ENCODE assay signal across 7 cellular contexts in the genomic region with DNA sequence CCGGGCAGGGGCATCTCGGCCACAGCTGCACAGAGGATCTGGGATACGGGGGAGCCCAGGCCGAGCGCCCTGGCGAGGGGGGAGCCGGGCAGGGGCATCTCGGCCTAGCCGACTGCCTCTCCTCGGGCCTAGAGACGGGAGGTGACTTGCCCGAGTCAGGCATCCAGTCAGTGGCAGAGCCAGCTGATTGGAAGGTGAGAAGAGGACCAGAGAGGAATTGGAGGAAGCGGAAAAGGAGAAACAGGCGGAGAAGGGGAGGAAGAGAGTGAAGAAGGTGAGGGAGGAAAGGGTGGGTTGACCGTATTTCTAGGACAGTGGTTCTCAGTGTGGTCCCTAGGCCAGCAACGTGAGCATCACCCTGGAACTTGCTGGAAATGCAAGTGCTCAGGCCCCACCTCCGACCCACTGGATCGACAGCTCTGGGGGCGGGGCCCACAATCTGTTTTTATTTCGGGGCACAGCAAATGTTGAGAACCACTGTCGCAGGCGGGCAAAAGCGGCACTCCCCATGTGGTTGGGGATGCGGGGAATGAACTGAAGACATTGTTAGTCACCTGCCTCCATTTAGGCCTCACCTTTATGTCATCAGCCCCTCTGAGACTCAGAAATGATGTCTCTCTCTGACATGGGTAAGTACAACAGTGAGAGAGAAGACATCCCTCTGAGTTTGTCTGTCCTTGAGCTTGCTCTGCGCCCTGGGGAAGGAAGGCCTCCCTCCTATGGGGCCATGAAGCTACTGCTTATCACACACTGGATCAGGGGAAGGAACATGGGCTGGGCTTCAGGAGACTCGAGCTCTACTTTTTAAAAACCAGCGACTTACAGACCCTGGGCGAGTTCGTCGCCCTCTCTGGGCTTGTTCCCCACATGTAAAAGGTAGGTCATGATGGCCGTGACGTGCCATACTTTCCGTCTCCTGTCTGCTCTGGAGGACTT. TPM values are rescaled to one million over a fixed set of nuclear protein-coding genes. Genes with fewer than 3 reads are reported as not detected.
DNase-seq lines count a peak whose midpoint lies in the region; ATAC-seq and TF ChIP-seq lines count a peak whose summit lies in the region.

No MANE protein-coding gene starts in this region.

- H3K4me1 Mint-ChIP-seq in activated CD8-positive, alpha-beta T cell treated with anti-CD3 and anti-CD28 coated beads for 36 hours (ENCODE audit: low read depth) = peaks cover 4% of the 10 kb centered on the region

- peaks cover 26% of the 10 kb centered on the region for H3K79me2 ChIP-seq in HCT116 (ENCODE audit: insufficient read depth, low read length)

- H3K4me2 ChIP-seq in HCT116 (ENCODE audit: low read length) = peak overlapping the region; percentile 97

- POLR2A ChIA-PET in HCT116 (lab: Charles Lee) = interaction anchor here (0.6 to 1.6 kb wide), 2 partner anchors 149 to 502 kb away, joined by 3 to 5 read pairs; no protein-coding TSS in a partner anchor
- POLR2A ChIA-PET in activated CD8-positive, alpha-beta T cell treated with anti-CD3 and anti-CD28 coated beads for 36 hours (lab: Charles Lee) = interaction anchor here (0.6 to 3.9 kb wide), 3 partner anchors 8 to 156 kb away, joined by 3 to 17 read pairs (median 3); no protein-coding TSS in a partner anchor

- TF ChIP-seq CTCF in HCT116 (IDR thresholded peaks at IDR 0.05 in 2 of 3, conservative IDR thresholded peaks at IDR 0.05 in 1 of 3; ENCODE audit: borderline replicate concordance in 1 of 3, insufficient read depth in 1 of 3, low read depth in 2 of 3, low read length in 2 of 3) (no peak), heart left ventricle (IDR thresholded peaks at IDR 0.05) (no peak)
- no peak for TF ChIP-seq CTCF in activated CD8-positive, alpha-beta T cell treated with anti-CD3 and anti-CD28 coated beads for 36 hours (IDR thresholded peaks at IDR 0.05)

- H3K4me3 ChIP-seq in HCT116 (replicated peaks in 1 of 2; ENCODE audit: low read depth in 1 of 2, low read length in 2 of 2) (no peak overlapping the region), heart left ventricle (peak overlapping the region in 2 of 12 donors; percentile 50 to 57), skeletal muscle tissue (ENCODE audit: low read length in 3 of 3) (no peak overlapping the region)

- H3K27ac ChIP-seq in HCT116 (ENCODE audit: low read depth, low read length) (peak overlapping the region; percentile 56), heart left ventricle (peak overlapping the region in 11 of 12 donors; percentile 60 to 89 (median 78)), skeletal muscle tissue (ENCODE audit: low read depth, low read length) (peak overlapping the region; percentile 15)

- H3K27ac Mint-ChIP-seq in activated CD8-positive, alpha-beta T cell treated with anti-CD3 and anti-CD28 coated beads for 36 hours = no peak overlapping the region

- RAD21 ChIA-PET in HCT116 (lab: Charles Lee; ENCODE audit: low non-redundant PET in 1 of 2, low total read pairs in 2 of 2, uncharacterized antibody in 2 of 2, unreplicated experiment in 2 of 2) = no interaction called here

- no peak overlapping the region for H2AFZ ChIP-seq in HCT116 (ENCODE audit: low read depth, low read length, poor library complexity, severe bottlenecking)

- BruUV-seq in HCT116 (replicated peaks; lab: Mats Ljungman, UMichigan) = no TSS peak

- H3K27me3 ChIP-seq in HCT116 (ENCODE audit: insufficient read depth, low read length) (no peaks in the 10 kb centered on the region), heart left ventricle (peaks cover 0 to 15% (median 0%) of the 10 kb centered on the region in 9 donors), skeletal muscle tissue (ENCODE audit: control insufficient read depth in 3 of 3, insufficient read depth in 3 of 3, low read length in 3 of 3) (peaks cover 11 to 31% (median 26%) of the 10 kb centered on the region in 3 donors)

- H3K36me3 ChIP-seq in HCT116 (ENCODE audit: control insufficient read depth in 1 of 2, insufficient read depth in 2 of 2, low read length in 2 of 2) = peaks cover under 1 to 7% of the 10 kb centered on the region in 2 experiments; a peak in 3 of 4 replicates
- H3K36me3 ChIP-seq in heart left ventricle = no peaks in the 10 kb centered on the region
- no peaks in the 10 kb centered on the region for H3K36me3 ChIP-seq in skeletal muscle tissue (ENCODE audit: control insufficient read depth in 3 of 3, insufficient read depth in 3 of 3, low read length in 3 of 3)

- H3K9me2 ChIP-seq in HCT116 (ENCODE audit: insufficient read depth) = no peaks in the 10 kb centered on the region

- 76 to 89% (median 86%) methylated on average over 30 to 32 of the region's 33 CpGs for whole genome bisulfite sequencing in heart left ventricle, 4 donors

- ATAC-seq in HCT116 (peak; percentile 3), heart left ventricle (peak in 1 of 4 donors; percentile 9), GM19397 (IDR thresholded peaks at IDR 0.05; ENCODE audit: unreplicated experiment) (no peak)
- no peak for ATAC-seq in activated CD8-positive, alpha-beta T cell treated with anti-CD3 and anti-CD28 coated beads for 36 hours

- DNase-seq in HCT116 (ENCODE audit: low read depth, low spot score) = no peak
- peak; percentile 30 for DNase-seq in activated CD8-positive, alpha-beta T cell treated with anti-CD3 and anti-CD28 coated beads for 36 hours
- DNase-seq in heart left ventricle = peak in 2 of 5 donors; percentile 48 to 57
- no peak for DNase-seq in COLO829 (ENCODE audit: low spot score)
- no peak for DNase-seq in LoVo (ENCODE audit: low spot score)

- no peaks in the 10 kb centered on the region for H3K9me3 ChIP-seq in HCT116 (ENCODE audit: control insufficient read depth in 1 of 2, insufficient read depth in 1 of 2, low read depth in 1 of 2, low read length in 2 of 2)
- no peaks in the 10 kb centered on the region for H3K9me3 ChIP-seq in heart left ventricle
- H3K9me3 ChIP-seq in skeletal muscle tissue (ENCODE audit: control insufficient read depth in 3 of 3, low read length in 3 of 3) = no peaks in the 10 kb centered on the region

- no peaks in the 10 kb centered on the region for H3K36me3 Mint-ChIP-seq in activated CD8-positive, alpha-beta T cell treated with anti-CD3 and anti-CD28 coated beads for 36 hours (ENCODE audit: low read depth)

- no peaks in the 10 kb centered on the region for H4K20me1 ChIP-seq in HCT116 (ENCODE audit: insufficient read depth)

- TF ChIP-seq POLR2A in HCT116 (IDR thresholded peaks at IDR 0.05; ENCODE audit: borderline replicate concordance, extremely low read depth, insufficient read depth, insufficient read length) = no peak
- TF ChIP-seq POLR2A in heart left ventricle (IDR thresholded peaks at IDR 0.05) = no peak

- no peak for TF ChIP-seq RAD21 in HCT116 (IDR thresholded peaks at IDR 0.05; ENCODE audit: low read depth)

- H3K9ac ChIP-seq in HCT116 (ENCODE audit: low read length) = peak overlapping the region; percentile 51
- peak overlapping the region in 1 of 3 donors; percentile 16 for H3K9ac ChIP-seq in skeletal muscle tissue (ENCODE audit: low read depth in 1 of 3, low read length in 3 of 3)

- intact Hi-C loops in HCT116 (cut with micrococcal nuclease) = loop anchor here (2.0 kb wide), 1 partner anchor 26 kb away; no protein-coding TSS in a partner anchor
- intact Hi-C loops in activated CD8-positive, alpha-beta T cell treated with anti-CD3 and anti-CD28 coated beads for 36 hours (cut with micrococcal nuclease) = no loop called here
- intact Hi-C loops in heart left ventricle (cut with DNase I) = no loop called here

- H3K4me1 ChIP-seq in HCT116 (ENCODE audit: control insufficient read depth in 1 of 2, insufficient read depth in 2 of 2, low read length in 2 of 2) (peaks cover 25 to 40% of the 10 kb centered on the region in 2 experiments), heart left ventricle (peaks cover 0 to 41% (median 24%) of the 10 kb centered on the region in 12 donors), skeletal muscle tissue (ENCODE audit: control insufficient read depth in 3 of 3, insufficient read depth in 3 of 3, low read length in 3 of 3) (peaks cover 8 to 15% (median 8%) of the 10 kb centered on the region in 3 donors)

- peaks cover 3% of the 10 kb centered on the region for H3K9me3 Mint-ChIP-seq in activated CD8-positive, alpha-beta T cell treated with anti-CD3 and anti-CD28 coated beads for 36 hours

- CTCF ChIA-PET in HCT116 (lab: Charles Lee) = interaction anchor here (1.3 to 2.2 kb wide), 3 partner anchors 10 to 14 kb away, joined by 8 to 9 read pairs (median 9); no protein-coding TSS in a partner anchor
- CTCF ChIA-PET in activated CD8-positive, alpha-beta T cell treated with anti-CD3 and anti-CD28 coated beads for 36 hours (lab: Charles Lee) = interaction anchor here (0.6 to 4.5 kb wide), 22 partner anchors 8 to 471 kb away, joined by 3 to 50 read pairs (median 4); no protein-coding TSS in a partner anchor

- H3K27me3 Mint-ChIP-seq in activated CD8-positive, alpha-beta T cell treated with anti-CD3 and anti-CD28 coated beads for 36 hours = peaks cover 12% of the 10 kb centered on the region

- peak overlapping the region; percentile 12 for H3K4me3 Mint-ChIP-seq in activated CD8-positive, alpha-beta T cell treated with anti-CD3 and anti-CD28 coated beads for 36 hours

TF ChIP-seq in HCT116, 20 proteins besides CTCF, POLR2A, EP300 and RAD21 (continues in another document):
- TF ChIP-seq, protein P1, sequence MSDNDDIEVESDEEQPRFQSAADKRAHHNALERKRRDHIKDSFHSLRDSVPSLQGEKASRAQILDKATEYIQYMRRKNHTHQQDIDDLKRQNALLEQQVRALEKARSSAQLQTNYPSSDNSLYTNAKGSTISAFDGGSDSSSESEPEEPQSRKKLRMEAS (IDR thresholded peaks at IDR 0.05) = no peak
- TF ChIP-seq, protein P2, sequence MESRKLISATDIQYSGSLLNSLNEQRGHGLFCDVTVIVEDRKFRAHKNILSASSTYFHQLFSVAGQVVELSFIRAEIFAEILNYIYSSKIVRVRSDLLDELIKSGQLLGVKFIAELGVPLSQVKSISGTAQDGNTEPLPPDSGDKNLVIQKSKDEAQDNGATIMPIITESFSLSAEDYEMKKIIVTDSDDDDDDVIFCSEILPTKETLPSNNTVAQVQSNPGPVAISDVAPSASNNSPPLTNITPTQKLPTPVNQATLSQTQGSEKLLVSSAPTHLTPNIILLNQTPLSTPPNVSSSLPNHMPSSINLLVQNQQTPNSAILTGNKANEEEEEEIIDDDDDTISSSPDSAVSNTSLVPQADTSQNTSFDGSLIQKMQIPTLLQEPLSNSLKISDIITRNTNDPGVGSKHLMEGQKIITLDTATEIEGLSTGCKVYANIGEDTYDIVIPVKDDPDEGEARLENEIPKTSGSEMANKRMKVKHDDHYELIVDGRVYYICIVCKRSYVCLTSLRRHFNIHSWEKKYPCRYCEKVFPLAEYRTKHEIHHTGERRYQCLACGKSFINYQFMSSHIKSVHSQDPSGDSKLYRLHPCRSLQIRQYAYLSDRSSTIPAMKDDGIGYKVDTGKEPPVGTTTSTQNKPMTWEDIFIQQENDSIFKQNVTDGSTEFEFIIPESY (IDR thresholded peaks at IDR 0.05; ENCODE audit: extremely low read depth, insufficient replicate concordance, low read length) = no peak
- TF ChIP-seq FOSL1 (IDR thresholded peaks at IDR 0.05; ENCODE audit: low read depth) = no peak
- no peak for TF ChIP-seq ELF1 (IDR thresholded peaks at IDR 0.05; ENCODE audit: borderline replicate concordance, low read depth)

RNA-seq across cellular contexts. Expression of a gene that starts 1.0 kb away (rescaled TPM):
- total RNA-seq in HCT116 (2021; ENCODE audit: unreplicated experiment) (47.6 TPM), heart left ventricle (10 to 100 TPM in 6 of 9 donors, 1 to 10 TPM in 3; 4.9 to 43.8 (median 10.3) TPM), skeletal muscle tissue (8.9 TPM)
- polyA plus RNA-seq in HCT116 (2012) = 33.9 and 37.7 TPM in 2 replicates
- total RNA-seq in activated CD8-positive, alpha-beta T cell treated with anti-CD3 and anti-CD28 coated beads for 36 hours = 1 to 10 TPM; 3.4 to 3.5 TPM
- 10 to 100 TPM in 1 of 2 donors, 1 to 10 TPM in 1; 7.5 to 72.6 TPM for polyA plus RNA-seq in heart left ventricle

Comparison
In these comparisons a context has a peak if more than half of its experiments do, and no peak if none do; other contexts are left out.
1. H3K27ac ChIP-seq: peak in every context shown above with its lines; median percentile 78 in heart left ventricle; 56 in HCT116; 15 in skeletal muscle tissue.